In the genomic region with DNA sequence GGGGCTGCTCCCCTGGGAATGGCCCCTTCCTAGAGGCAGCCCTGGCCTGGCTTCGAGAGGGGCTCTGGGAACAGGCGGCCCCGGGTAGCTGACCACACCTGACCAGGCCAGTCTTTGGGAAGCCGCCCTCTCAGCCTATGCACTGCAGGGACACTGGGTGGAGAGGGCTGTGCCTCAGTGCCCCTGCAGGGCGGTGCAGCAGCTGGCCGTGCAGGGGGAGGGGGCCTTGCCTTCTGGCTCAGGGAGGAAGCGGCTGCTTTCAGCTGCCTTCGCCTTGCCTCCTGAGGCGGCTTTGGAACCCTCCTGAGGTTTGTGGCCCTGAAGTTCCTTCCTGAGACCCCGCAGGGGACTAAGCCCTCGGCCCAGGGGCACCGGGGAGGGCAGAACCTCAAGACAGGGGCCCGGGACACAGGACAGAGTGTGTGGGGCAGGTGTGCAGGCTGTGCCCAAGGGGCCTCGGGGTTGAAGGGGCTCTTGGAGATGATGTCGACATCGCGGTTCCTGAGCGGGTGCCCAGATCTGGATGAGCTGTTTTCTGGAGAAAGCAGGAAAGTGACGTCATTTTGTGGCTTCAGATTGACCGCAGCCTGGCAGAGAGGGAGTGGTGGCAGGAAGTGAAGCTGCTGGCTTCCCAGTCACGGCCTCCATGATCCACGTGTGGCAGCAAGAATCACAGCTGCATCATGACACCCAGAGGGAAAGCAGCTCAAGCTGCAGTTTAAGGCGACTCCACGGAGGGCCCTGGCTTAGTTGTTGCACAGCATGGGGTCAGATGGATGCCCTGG, we compare ENCODE assay signal across 8 cellular contexts. TPM values are rescaled to one million over a fixed set of nuclear protein-coding genes. Genes with fewer than 3 reads are reported as not detected.
DNase-seq lines count a peak whose midpoint lies in the region; TF ChIP-seq lines count a peak whose summit lies in the region.

No MANE protein-coding gene starts in this region.

- no peak for TF ChIP-seq POLR2A in stomach (IDR thresholded peaks at IDR 0.05)

- DNase-seq in C1 segment of cervical spinal cord (lab: John Stamatoyannopoulos, UW) (peak in 8 of 14 donors; percentile 19 to 71 (median 39)), NCI-H2107 treated with DMSO at 0.1 percent for 48 hours (lab: John Stamatoyannopoulos, UW; ENCODE audit: unreplicated experiment) (peak; percentile 18), epidermal melanocyte (ENCODE audit: insufficient read length, low spot score) (peak; percentile 87), stomach (peak; percentile 77), NCI-H1694 (lab: John Stamatoyannopoulos, UW) (no peak), iPS-NIHi7 (ENCODE audit: extremely low spot score) (no peak)
- DNase-seq in activated CD8-positive, alpha-beta memory T cell treated with anti-CD3 and anti-CD28 coated beads for 24 hours: peak; percentile 88

- intact Hi-C loops in stomach (cut with DNase I; ENCODE audit: low total_unique reads): loop anchor here (5.0 kb wide), 1 partner anchor 53 kb away; no protein-coding TSS in a partner anchor

- H3K27ac ChIP-seq in neutrophil (peak overlapping the region; percentile 94), stomach (peak overlapping the region; percentile 81 to 88 (median 83))

- H3K4me1 ChIP-seq in neutrophil (ENCODE audit: control insufficient read depth in 1 of 2, insufficient read depth in 1 of 2, low read depth in 1 of 2, low read length in 1 of 2) (peaks cover 65 to 68% of the 10 kb centered on the region in 2 experiments), stomach (peaks cover 44 to 63% (median 58%) of the 10 kb centered on the region in 4 donors)

- H3K9me3 ChIP-seq in neutrophil (no peaks in the 10 kb centered on the region), stomach (no peaks in the 10 kb centered on the region)

- peak; percentile 46 for TF ChIP-seq CTCF in neutrophil (IDR thresholded peaks at IDR 0.05)
- TF ChIP-seq CTCF in stomach (IDR thresholded peaks at IDR 0.05): no peak

- H3K36me3 ChIP-seq in neutrophil (peaks cover 20% of the 10 kb centered on the region), stomach (no peaks in the 10 kb centered on the region)

- H3K27me3 ChIP-seq in neutrophil: peaks cover 36% of the 10 kb centered on the region
- H3K27me3 ChIP-seq in stomach: no peaks in the 10 kb centered on the region

- TF ChIP-seq EP300 in stomach (IDR thresholded peaks at IDR 0.05): no peak

- peak overlapping the region; percentile 53 to 58 for H3K4me3 ChIP-seq in neutrophil (ENCODE audit: low read depth in 1 of 2, low read length in 1 of 2)
- H3K4me3 ChIP-seq in stomach: no peak overlapping the region

- WGBS in stomach, 5 donors: 50 to 60% (median 55%) methylated on average over 11 to 24 of the region's 24 CpGs

RNA-seq across cellular contexts. Expression of gene ADAM8, which starts 17.7 kb away (rescaled TPM):
- total RNA-seq in stomach: 10 to 100 TPM in 1 of 5 donors, 1 to 10 TPM in 3, not detected in 1; 3.3 to 50.8 (median 5.0) TPM
- polyA plus RNA-seq in stomach: 1 to 10 TPM; 1.8 to 4.4 (median 3.6) TPM

RNA-seq across cellular contexts. Expression of gene VENTX, which starts 21.4 kb away (rescaled TPM):
- 1 to 10 TPM in 1 of 5 donors, under 1 TPM in 2, not detected in 2; 0.45 to 3.2 (median 0.58) TPM for total RNA-seq in stomach
- under 1 TPM; 0.15 to 0.75 (median 0.35) TPM for polyA plus RNA-seq in stomach

RNA-seq across cellular contexts. Expression of gene UTF1, which starts 29.0 kb away (rescaled TPM):
- not detected for total RNA-seq in stomach
- polyA plus RNA-seq in stomach: not detected

RNA-seq across cellular contexts. Expression of gene TUBGCP2, which starts 49.7 kb away (rescaled TPM):
- total RNA-seq in stomach: 100 to 1,000 TPM in 1 of 5 donors, 10 to 100 TPM in 4; 18.3 to 117 (median 41.9) TPM
- polyA plus RNA-seq in stomach: 10 to 100 TPM; 40.3 to 89.8 (median 68.7) TPM

RNA-seq across cellular contexts. Expression of gene ZNF511, which starts 49.7 kb away (rescaled TPM):
- 10 to 100 TPM; 12.7 to 82.1 (median 27.2) TPM for total RNA-seq in stomach
- 10 to 100 TPM; 55.8 to 63.4 (median 60.0) TPM for polyA plus RNA-seq in stomach

Comparison
In these comparisons a context has a peak if more than half of its experiments do, and no peak if none do; other contexts are left out.
1. DNase-seq: peak in C1 segment of cervical spinal cord (8 of 14), NCI-H2107 treated with DMSO at 0.1 percent for 48 hours (single experiment), activated CD8-positive, alpha-beta memory T cell treated with anti-CD3 and anti-CD28 coated beads for 24 hours (single experiment), epidermal melanocyte (single experiment) and stomach (single experiment); none in NCI-H1694 (single experiment) and iPS-NIHi7 (single experiment).
2. H3K4me3 ChIP-seq: peak in neutrophil (2 of 2); none in stomach (0 of 4).